ENCODE assay signal across 20 cellular contexts in the genomic region with DNA sequence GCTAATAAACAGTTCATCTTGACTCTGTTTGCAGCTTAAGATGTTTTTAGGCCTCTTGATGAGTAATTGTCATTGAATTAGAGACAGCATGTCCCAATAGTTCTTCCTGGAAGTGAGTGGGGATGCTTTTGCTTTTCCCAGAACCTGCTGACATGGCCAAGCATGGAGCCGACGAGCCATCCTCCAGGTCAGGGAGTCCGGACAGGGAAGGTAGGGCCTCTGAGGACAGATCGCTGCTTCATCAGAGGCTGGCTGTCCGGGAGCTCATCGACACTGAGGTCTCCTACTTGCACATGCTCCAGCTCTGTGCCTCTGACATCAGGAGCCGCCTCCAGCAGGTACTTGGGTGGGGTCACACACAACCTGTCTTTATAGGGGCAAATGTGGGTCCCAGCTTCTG. TPM values are rescaled to one million over a fixed set of nuclear protein-coding genes. Genes with fewer than 3 reads are reported as not detected.
DNase-seq lines count a peak whose midpoint lies in the region; ATAC-seq, FAIRE-seq and TF ChIP-seq lines count a peak whose summit lies in the region.
"Had no signal": no experiment of that assay in that cellular context is flagged by ENCODE, and none has a peak within 500 bp of the region (broad histone marks: within the 10 kb centered on the region; RNA-seq: fewer than 3 reads in every experiment).

No MANE protein-coding gene starts in this region.

- intact Hi-C loops in heart left ventricle (cut with DNase I), result no loop called here
- intact Hi-C loops in Right ventricle myocardium superior (cut with DNase I), result no loop called here
- intact Hi-C loops in dorsolateral prefrontal cortex (cut with DNase I), result no loop called here

- peak overlapping the region in 11 of 12 donors; percentile 15 to 88 (median 54) for H3K27ac ChIP-seq in heart left ventricle
- H3K27ac ChIP-seq in dorsolateral prefrontal cortex, result peak overlapping the region in 39 of 59 donors; percentile 0 to 82 (median 47)
- H3K27ac ChIP-seq in neutrophil, result peak overlapping the region; percentile 63
- H3K27ac ChIP-seq in upper lobe of left lung, result peak overlapping the region in 3 of 4 donors; percentile 31 to 75 (median 66)
- H3K27ac ChIP-seq: GM23248 had no signal

- no peak for DNase-seq in heart left ventricle
- DNase-seq in Right ventricle myocardium superior, result no peak
- no peak for DNase-seq in dorsolateral prefrontal cortex
- DNase-seq in upper lobe of left lung, result no peak
- DNase-seq in H54 (ENCODE audit: insufficient read length, low spot score), result no peak
- no peak for DNase-seq in midbrain (lab: John Stamatoyannopoulos, UW)
- DNase-seq in occipital lobe (lab: John Stamatoyannopoulos, UW), result no peak
- DNase-seq: COR-L47; DMS 273 treated with DMSO at 0.1 percent for 48 hours; GF-D8; GM23248; NCI-H1105 treated with DMSO at 0.1 percent for 48 hours; NCI-H1694; NCI-H510A; NCI-H748 treated with DMSO at 0.1 percent for 48 hours; NK-92 treated with Interleukin-12 subunit alpha and Interleukin-12 subunit beta, amount 100 ng/mL, for 24 hours; Peyer's patch had no signal

- H3K9me3 ChIP-seq in heart left ventricle (no peaks in the 10 kb centered on the region), neutrophil (no peaks in the 10 kb centered on the region), upper lobe of left lung (no peaks in the 10 kb centered on the region)
- H3K9me3 ChIP-seq: Peyer's patch had no signal

- no peaks in the 10 kb centered on the region for H3K27me3 ChIP-seq in heart left ventricle
- no peaks in the 10 kb centered on the region for H3K27me3 ChIP-seq in dorsolateral prefrontal cortex
- H3K27me3 ChIP-seq in neutrophil, result no peaks in the 10 kb centered on the region
- no peaks in the 10 kb centered on the region for H3K27me3 ChIP-seq in upper lobe of left lung
- H3K27me3 ChIP-seq: Peyer's patch had no signal

- TF ChIP-seq POLR2A in heart left ventricle (IDR thresholded peaks at IDR 0.05), result no peak
- TF ChIP-seq POLR2A in upper lobe of left lung (IDR thresholded peaks at IDR 0.05), result no peak
- no peak for TF ChIP-seq POLR2A in H54 (IDR thresholded peaks at IDR 0.05; ENCODE audit: low read depth, low read length)

- 95 to 98% (median 96%) methylated on average over 7 of the region's 7 CpGs for WGBS in heart left ventricle, 4 donors
- WGBS in upper lobe of left lung, 2 donors, result 90 to 99% methylated on average over 2 to 7 of the region's 7 CpGs

- peaks cover 0 to 46% (median 15%) of the 10 kb centered on the region in 9 donors for H3K36me3 ChIP-seq in heart left ventricle
- no peaks in the 10 kb centered on the region for H3K36me3 ChIP-seq in neutrophil
- peaks cover 0 to 19% (median 8%) of the 10 kb centered on the region in 4 donors for H3K36me3 ChIP-seq in upper lobe of left lung

- TF ChIP-seq CTCF in heart left ventricle (IDR thresholded peaks at IDR 0.05), result no peak
- TF ChIP-seq CTCF in dorsolateral prefrontal cortex (IDR thresholded peaks at IDR 0.05 in 54 of 56, conservative IDR thresholded peaks at IDR 0.05 in 2 of 56; ENCODE audit: low read depth in 1 of 56, partially characterized antibody in 56 of 56), result no peak
- no peak for TF ChIP-seq CTCF in neutrophil (IDR thresholded peaks at IDR 0.05)
- no peak for TF ChIP-seq CTCF in upper lobe of left lung (IDR thresholded peaks at IDR 0.05)

- ATAC-seq in heart left ventricle (no peak), Right ventricle myocardium superior (ENCODE audit: poor library complexity) (no peak), upper lobe of left lung (ENCODE audit: low FRiP score in 2 of 2) (no peak)
- ATAC-seq: HCT116, K562 had no signal

- TF ChIP-seq EP300 in upper lobe of left lung (IDR thresholded peaks at IDR 0.05), result peak in 1 of 4 donors; percentile 9

- FAIRE-seq in H54 (lab: Jason Lieb, UNC), result no peak
- FAIRE-seq: K562 had no signal

- H3K4me3 ChIP-seq in heart left ventricle, result no peak overlapping the region
- H3K4me3 ChIP-seq in dorsolateral prefrontal cortex, result no peak overlapping the region
- H3K4me3 ChIP-seq in neutrophil (ENCODE audit: low read depth in 1 of 2, low read length in 1 of 2), result no peak overlapping the region
- H3K4me3 ChIP-seq in upper lobe of left lung, result no peak overlapping the region
- H3K4me3 ChIP-seq: GM23248, K562, Peyer's patch had no signal

- H3K4me1 ChIP-seq in heart left ventricle (peaks cover 0 to 47% (median 12%) of the 10 kb centered on the region in 12 donors), neutrophil (ENCODE audit: control insufficient read depth in 1 of 2, insufficient read depth in 1 of 2, low read depth in 1 of 2, low read length in 1 of 2) (no peaks in the 10 kb centered on the region), upper lobe of left lung (peaks cover 0 to 6% (median 3%) of the 10 kb centered on the region in 4 donors)

RNA-seq across cellular contexts. Expression of a gene that starts 16.3 kb away (rescaled TPM):
- 10 to 100 TPM; 16.0 to 28.5 (median 18.2) TPM for total RNA-seq in heart left ventricle
- polyA plus RNA-seq in heart left ventricle, result 1 to 10 TPM; 8.1 to 9.3 TPM
- 32.9 TPM for total RNA-seq in Right ventricle myocardium superior
- 10 to 100 TPM; 12.0 to 71.9 (median 27.0) TPM for total RNA-seq in dorsolateral prefrontal cortex
- total RNA-seq in upper lobe of left lung, result 10 to 100 TPM in 3 of 6 donors, 1 to 10 TPM in 3; 4.3 to 13.6 (median 10.0) TPM
- 1.4 TPM for total RNA-seq in occipital lobe

RNA-seq across cellular contexts. Expression of a gene that starts 46.4 kb away (rescaled TPM):
- total RNA-seq in heart left ventricle (100 to 1,000 TPM; 156 to 242 (median 210) TPM), Right ventricle myocardium superior (191 TPM), dorsolateral prefrontal cortex (100 to 1,000 TPM; 164 to 228 (median 189) TPM), upper lobe of left lung (100 to 1,000 TPM; 153 to 215 (median 202) TPM), occipital lobe (520 TPM)
- polyA plus RNA-seq in heart left ventricle, result 100 to 1,000 TPM in 1 of 2 donors, 10 to 100 TPM in 1; 42.5 to 172 TPM
